ENCODE assay signal across 36 cellular contexts in the genomic region with DNA sequence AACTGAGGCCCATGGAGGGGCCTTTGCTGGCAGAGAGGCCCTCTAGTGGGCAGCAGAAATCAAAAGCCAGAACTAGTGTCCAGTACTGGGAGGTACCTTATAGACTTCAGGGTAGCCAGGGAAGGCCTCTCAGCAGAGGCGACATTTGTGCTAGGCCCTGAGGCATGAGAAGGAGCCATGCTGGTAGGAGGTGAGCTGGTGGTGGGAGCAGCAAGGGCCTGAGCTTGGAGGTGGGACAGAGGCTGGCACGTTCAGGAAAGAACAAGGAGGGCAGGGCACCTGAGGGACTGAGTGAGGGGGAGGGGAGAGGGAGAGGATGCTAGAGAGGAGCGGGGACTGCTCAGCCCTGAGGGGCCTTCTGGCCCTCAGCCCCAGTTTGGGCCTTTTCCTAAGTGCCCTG.
"Had no signal": no experiment of that assay in that cellular context is flagged by ENCODE, and none has a peak within 500 bp of the region (broad histone marks: within the 10 kb centered on the region; RNA-seq: fewer than 3 reads in every experiment).

No MANE protein-coding gene starts in this region.

- H3K4me1 ChIP-seq: adrenal gland, breast epithelium, colonic mucosa, esophagus squamous epithelium, gastroesophageal sphincter had no signal

- H3K9me3 ChIP-seq: adrenal gland, breast epithelium, colonic mucosa, esophagus squamous epithelium, gastroesophageal sphincter had no signal

- H3K27me3 Mint-ChIP-seq: activated CD4-positive, alpha-beta T cell treated with anti-CD3 and anti-CD28 coated beads, Interleukin-2, amount 10 ng/mL, durations not matched to agents 24 days and 14 days; activated CD8-positive, alpha-beta memory T cell treated with anti-CD3 and anti-CD28 coated beads, Interleukin-2, amount 10 ng/mL, durations not matched to agents 7 days and 5 days; activated naive CD4-positive, alpha-beta T cell treated with anti-CD3 and anti-CD28 coated beads, Interleukin-2, amount 50 U/mL, for 24 hours; brain had no signal

- H3K27ac Mint-ChIP-seq: activated CD4-positive, alpha-beta memory T cell treated with anti-CD3 and anti-CD28 coated beads for 36 hours; activated CD4-positive, alpha-beta T cell treated with anti-CD3 and anti-CD28 coated beads for 36 hours; activated CD4-positive, alpha-beta T cell treated with anti-CD3 and anti-CD28 coated beads, Interleukin-2, amount 10 ng/mL, durations not matched to agents 24 days and 14 days; activated CD8-positive, alpha-beta memory T cell treated with anti-CD3 and anti-CD28 coated beads, Interleukin-2, amount 10 ng/mL, durations not matched to agents 7 days and 5 days; activated CD8-positive, alpha-beta T cell treated with anti-CD3 and anti-CD28 coated beads, Interleukin-2, amount 10 ng/mL, durations not matched to agents 7 days and 5 days; activated naive CD4-positive, alpha-beta T cell treated with anti-CD3 and anti-CD28 coated beads for 36 hours; activated naive CD4-positive, alpha-beta T cell treated with anti-CD3 and anti-CD28 coated beads, Interleukin-2, amount 50 U/mL, for 24 hours; activated naive CD8-positive, alpha-beta T cell treated with anti-CD3 and anti-CD28 coated beads for 36 hours; activated naive CD8-positive, alpha-beta T cell treated with anti-CD3 and anti-CD28 coated beads, Interleukin-2, amount 50 U/mL, for 24 hours; activated T-helper 1 cell treated with anti-CD3 and anti-CD28 coated beads, Interleukin-12 subunit alpha, Interleukin-12 subunit beta, Interleukin-2, Interleukin-4 antibody, amounts not matched to agents 30 ng/mL and 10 ng/mL and 1 ng/mL, durations not matched to agents 14 hours and 24 hours and 36 hours; activated T-helper 2 cell treated with anti-CD3 and anti-CD28 coated beads, Interferon-gamma antibody, Interleukin-2, Interleukin-4, amounts not matched to agents 10 μg/mL and 5 μg/mL and 100 μg/mL, durations not matched to agents 14 hours and 24 hours and 36 hours; T-helper 17 cell; T-helper 2 cell treated with Interferon-gamma antibody and Interleukin-4, amounts not matched to agents 5 μg/mL and 100 μg/mL, for 36 hours had no signal

- H3K27me3 ChIP-seq: adrenal gland, cardiac muscle cell, colonic mucosa had no signal

- FAIRE-seq: endometrium, endothelial cell of umbilical vein had no signal

- H3K4me3 ChIP-seq: adrenal gland, breast epithelium, cardiac muscle cell, colonic mucosa, esophagus squamous epithelium, gastroesophageal sphincter had no signal

- H3K36me3 ChIP-seq: adrenal gland, breast epithelium, cardiac muscle cell, colonic mucosa, esophagus squamous epithelium, gastroesophageal sphincter had no signal

- H3K36me3 Mint-ChIP-seq: activated CD4-positive, alpha-beta memory T cell treated with anti-CD3 and anti-CD28 coated beads for 36 hours; activated CD8-positive, alpha-beta memory T cell treated with anti-CD3 and anti-CD28 coated beads, Interleukin-2, amount 10 ng/mL, durations not matched to agents 7 days and 5 days; activated naive CD4-positive, alpha-beta T cell treated with anti-CD3 and anti-CD28 coated beads, Interleukin-2, amount 50 U/mL, for 24 hours; activated naive CD8-positive, alpha-beta T cell treated with anti-CD3 and anti-CD28 coated beads for 36 hours; brain had no signal

- H3K4me1 Mint-ChIP-seq: activated CD4-positive, alpha-beta T cell treated with anti-CD3 and anti-CD28 coated beads, Interleukin-2, amount 10 ng/mL, durations not matched to agents 24 days and 14 days; activated CD8-positive, alpha-beta memory T cell treated with anti-CD3 and anti-CD28 coated beads, Interleukin-2, amount 10 ng/mL, durations not matched to agents 7 days and 5 days; activated naive CD4-positive, alpha-beta T cell treated with anti-CD3 and anti-CD28 coated beads, Interleukin-2, amount 50 U/mL, for 24 hours had no signal

- DNase-seq: activated CD4-positive, alpha-beta memory T cell treated with anti-CD3 and anti-CD28 coated beads for 36 hours; activated CD4-positive, alpha-beta T cell treated with anti-CD3 and anti-CD28 coated beads for 36 hours; activated CD4-positive, alpha-beta T cell treated with anti-CD3 and anti-CD28 coated beads, Interleukin-2, amount 10 ng/mL, durations not matched to agents 24 days and 14 days; activated CD4-positive, CD25-positive, alpha-beta regulatory T cell; activated CD4-positive, CD25-positive, alpha-beta regulatory T cell treated with anti-CD3 and anti-CD28 coated beads, Interleukin-2, amount 50 U/mL, for 72 hours; activated CD8-positive, alpha-beta memory T cell treated with anti-CD3 and anti-CD28 coated beads, Interleukin-2, amount 10 ng/mL, durations not matched to agents 7 days and 5 days; activated CD8-positive, alpha-beta memory T cell treated with anti-CD3 and anti-CD28 coated beads, Interleukin-2, amount 50 U/mL, for 4 hours; activated CD8-positive, alpha-beta T cell treated with anti-CD3 and anti-CD28 coated beads, Interleukin-2, amount 10 ng/mL, durations not matched to agents 7 days and 5 days; activated effector memory CD4-positive, alpha-beta T cell treated with anti-CD3 and anti-CD28 coated beads, Interleukin-2, amount 50 U/mL, for 16 hours; activated naive CD4-positive, alpha-beta T cell treated with anti-CD3 and anti-CD28 coated beads for 36 hours; activated naive CD8-positive, alpha-beta T cell treated with anti-CD3 and anti-CD28 coated beads for 36 hours; activated naive CD8-positive, alpha-beta T cell treated with anti-CD3 and anti-CD28 coated beads, Interleukin-2, amount 50 U/mL, for 24 hours; activated T-cell treated with anti-CD3 and anti-CD28 coated beads, Interleukin-2, amount 50 U/mL, for 1 hour; activated T-cell treated with anti-CD3 and anti-CD28 coated beads, Interleukin-2, amount 50 U/mL, for 48 hours; adrenal gland; amygdala; central memory CD4-positive, alpha-beta T cell; cerebellar nuclear complex; colonic mucosa; effector CD8-positive, alpha-beta T cell; esophagus squamous epithelium; foreskin melanocyte; T-helper 1 cell; T-helper 17 cell; T1000 had no signal

- ATAC-seq: activated CD4-positive, alpha-beta T cell treated with anti-CD3 and anti-CD28 coated beads for 36 hours; activated CD8-positive, alpha-beta memory T cell treated with anti-CD3 and anti-CD28 coated beads, Interleukin-2, amount 10 ng/mL, durations not matched to agents 7 days and 5 days; activated CD8-positive, alpha-beta T cell treated with anti-CD3 and anti-CD28 coated beads, Interleukin-2, amount 10 ng/mL, durations not matched to agents 7 days and 5 days; activated naive CD8-positive, alpha-beta T cell treated with anti-CD3 and anti-CD28 coated beads, Interleukin-2, amount 50 U/mL, for 24 hours; gastroesophageal sphincter; T-helper 17 cell had no signal

- H3K4me3 Mint-ChIP-seq: activated CD4-positive, alpha-beta memory T cell treated with anti-CD3 and anti-CD28 coated beads for 36 hours; activated CD4-positive, alpha-beta T cell treated with anti-CD3 and anti-CD28 coated beads for 36 hours; activated CD4-positive, alpha-beta T cell treated with anti-CD3 and anti-CD28 coated beads, Interleukin-2, amount 10 ng/mL, durations not matched to agents 24 days and 14 days; activated CD8-positive, alpha-beta memory T cell treated with anti-CD3 and anti-CD28 coated beads, Interleukin-2, amount 10 ng/mL, durations not matched to agents 7 days and 5 days; activated CD8-positive, alpha-beta T cell treated with anti-CD3 and anti-CD28 coated beads, Interleukin-2, amount 10 ng/mL, durations not matched to agents 7 days and 5 days; activated naive CD4-positive, alpha-beta T cell treated with anti-CD3 and anti-CD28 coated beads for 36 hours; activated naive CD4-positive, alpha-beta T cell treated with anti-CD3 and anti-CD28 coated beads, Interleukin-2, amount 50 U/mL, for 24 hours; activated naive CD8-positive, alpha-beta T cell treated with anti-CD3 and anti-CD28 coated beads for 36 hours; activated naive CD8-positive, alpha-beta T cell treated with anti-CD3 and anti-CD28 coated beads, Interleukin-2, amount 50 U/mL, for 24 hours; activated T-helper 1 cell treated with anti-CD3 and anti-CD28 coated beads, Interleukin-12 subunit alpha, Interleukin-12 subunit beta, Interleukin-2, Interleukin-4 antibody, amounts not matched to agents 30 ng/mL and 10 ng/mL and 1 ng/mL, durations not matched to agents 14 hours and 24 hours and 36 hours; brain; T-helper 17 cell; T-helper 2 cell treated with Interferon-gamma antibody and Interleukin-4, amounts not matched to agents 5 μg/mL and 100 μg/mL, for 36 hours had no signal

- H3K9me3 Mint-ChIP-seq: activated CD4-positive, alpha-beta memory T cell treated with anti-CD3 and anti-CD28 coated beads for 36 hours; activated CD4-positive, alpha-beta T cell treated with anti-CD3 and anti-CD28 coated beads, Interleukin-2, amount 10 ng/mL, durations not matched to agents 24 days and 14 days; activated naive CD4-positive, alpha-beta T cell treated with anti-CD3 and anti-CD28 coated beads for 36 hours; activated naive CD4-positive, alpha-beta T cell treated with anti-CD3 and anti-CD28 coated beads, Interleukin-2, amount 50 U/mL, for 24 hours; activated naive CD8-positive, alpha-beta T cell treated with anti-CD3 and anti-CD28 coated beads for 36 hours; activated naive CD8-positive, alpha-beta T cell treated with anti-CD3 and anti-CD28 coated beads, Interleukin-2, amount 50 U/mL, for 24 hours; activated T-helper 1 cell treated with anti-CD3 and anti-CD28 coated beads, Interleukin-12 subunit alpha, Interleukin-12 subunit beta, Interleukin-2, Interleukin-4 antibody, amounts not matched to agents 30 ng/mL and 10 ng/mL and 1 ng/mL, durations not matched to agents 14 hours and 24 hours and 36 hours; activated T-helper 2 cell treated with anti-CD3 and anti-CD28 coated beads, Interferon-gamma antibody, Interleukin-2, Interleukin-4, amounts not matched to agents 10 μg/mL and 5 μg/mL and 100 μg/mL, durations not matched to agents 14 hours and 24 hours and 36 hours; brain; T-helper 2 cell treated with Interferon-gamma antibody and Interleukin-4, amounts not matched to agents 5 μg/mL and 100 μg/mL, for 36 hours had no signal

- H3K27ac ChIP-seq: adrenal gland, breast epithelium, cardiac muscle cell, colonic mucosa, epithelial cell of prostate, esophagus squamous epithelium, gastroesophageal sphincter had no signal
